ENCODE assay signal across 8 cellular contexts in the genomic region with DNA sequence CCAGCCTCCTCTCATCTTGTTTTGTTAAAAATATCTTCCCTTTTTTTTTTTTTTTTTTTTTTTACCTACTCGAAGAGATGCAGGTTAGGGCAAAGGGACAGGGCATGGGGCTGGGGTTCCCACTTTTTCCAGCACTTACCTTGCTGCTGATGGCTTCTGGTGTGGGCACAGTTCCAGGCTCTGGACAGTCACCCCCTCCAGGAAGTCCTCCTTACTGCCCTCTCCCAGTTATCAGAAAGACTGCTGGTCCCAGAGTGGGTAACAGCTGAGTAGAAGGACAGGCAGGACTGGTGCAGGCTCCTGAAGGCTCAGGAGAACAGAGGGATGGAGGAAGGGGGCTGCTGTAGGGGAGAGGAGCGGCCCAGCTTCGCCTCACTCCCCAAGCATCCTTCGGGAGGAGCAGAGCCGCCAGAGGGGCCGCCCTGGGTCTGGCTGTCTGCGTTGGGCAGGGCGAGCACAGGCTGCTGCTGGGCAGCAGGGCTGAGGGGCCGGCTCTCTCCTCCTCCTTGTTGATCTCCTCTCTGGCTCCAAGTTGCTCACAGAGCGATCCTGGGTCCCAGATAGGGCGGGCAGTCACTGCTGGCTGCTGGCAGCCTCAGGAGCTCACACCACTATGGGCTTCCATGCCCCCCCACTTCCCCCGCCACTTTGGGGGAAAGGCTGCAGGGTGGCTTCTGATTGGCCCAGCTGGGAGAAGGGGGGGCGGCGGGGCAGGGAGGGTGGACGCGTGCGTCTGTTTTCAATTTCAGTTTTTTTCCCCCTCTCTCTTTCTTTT. TPM values are rescaled to one million over a fixed set of nuclear protein-coding genes. Genes with fewer than 3 reads are reported as not detected.
DNase-seq lines count a peak whose midpoint lies in the region; TF ChIP-seq lines count a peak whose summit lies in the region.

Gene PDGFRB, minus strand, starts transcription at position 588 of the 775 bp plus-strand sequence. CDS start 18,798 bp downstream, outside the sequence.

- no peak within 1 kb of the TSS for H3K4me3 Mint-ChIP-seq in MCF 10A (ENCODE audit: unreplicated experiment)
- H3K4me3 Mint-ChIP-seq in activated naive CD4-positive, alpha-beta T cell treated with anti-CD3 and anti-CD28 coated beads for 36 hours, result peak within 1 kb of the TSS; percentile 58
- H3K4me3 Mint-ChIP-seq in type B pancreatic cell, result peak within 1 kb of the TSS; percentile 89

- H3K27me3 ChIP-seq in breast epithelium, result no peaks in the 10 kb centered on the region

- no peaks in the 10 kb centered on the region for H3K9me3 ChIP-seq in breast epithelium

- H3K27me3 Mint-ChIP-seq in MCF 10A (ENCODE audit: insufficient read depth, unreplicated experiment), result no peaks in the 10 kb centered on the region
- H3K27me3 Mint-ChIP-seq in activated naive CD4-positive, alpha-beta T cell treated with anti-CD3 and anti-CD28 coated beads for 36 hours (ENCODE audit: low read depth), result peaks cover 14% of the 10 kb centered on the region
- H3K27me3 Mint-ChIP-seq in type B pancreatic cell, result peaks cover 21% of the 10 kb centered on the region

- BruUV-seq in MCF 10A (replicated peaks; lab: Mats Ljungman, UMichigan), result no TSS peak

- H3K27ac Mint-ChIP-seq in MCF 10A (ENCODE audit: low read depth, unreplicated experiment), result no peak within 1 kb of the TSS
- H3K27ac Mint-ChIP-seq in activated naive CD4-positive, alpha-beta T cell treated with anti-CD3 and anti-CD28 coated beads for 36 hours, result no peak within 1 kb of the TSS
- peak within 1 kb of the TSS; percentile 55 for H3K27ac Mint-ChIP-seq in type B pancreatic cell

- no peaks in the 10 kb centered on the region for H3K4me1 ChIP-seq in breast epithelium

- H3K36me3 ChIP-seq in breast epithelium, result no peaks in the 10 kb centered on the region

- H3K36me3 Mint-ChIP-seq in MCF 10A (ENCODE audit: insufficient read depth, unreplicated experiment) (no peaks in the 10 kb centered on the region), type B pancreatic cell (no peaks in the 10 kb centered on the region)
- H3K36me3 Mint-ChIP-seq in activated naive CD4-positive, alpha-beta T cell treated with anti-CD3 and anti-CD28 coated beads for 36 hours (ENCODE audit: low read depth), result no peaks in the 10 kb centered on the region

- H3K9me3 Mint-ChIP-seq in MCF 10A (ENCODE audit: unreplicated experiment) (no peaks in the 10 kb centered on the region), type B pancreatic cell (no peaks in the 10 kb centered on the region)
- no peaks in the 10 kb centered on the region for H3K9me3 Mint-ChIP-seq in activated naive CD4-positive, alpha-beta T cell treated with anti-CD3 and anti-CD28 coated beads for 36 hours

- H3K27ac ChIP-seq in breast epithelium, result peak within 1 kb of the TSS; percentile 78 to 93

- intact Hi-C loops in breast epithelium (cut with DNase I; ENCODE audit: low total_unique reads) (no loop called here), MCF 10A (cut with micrococcal nuclease) (no loop called here)
- intact Hi-C loops in activated naive CD4-positive, alpha-beta T cell treated with anti-CD3 and anti-CD28 coated beads for 36 hours (cut with micrococcal nuclease), result no loop called here

- H3K4me3 ChIP-seq in breast epithelium, result peak within 1 kb of the TSS; percentile 55 to 67 (median 66)

- peak; percentile 66 to 82 for DNase-seq in breast epithelium (ENCODE audit: low spot score in 2 of 2)
- DNase-seq in MCF 10A (ENCODE audit: unreplicated experiment), result no peak
- DNase-seq in NCI-H2196 (lab: John Stamatoyannopoulos, UW; ENCODE audit: unreplicated experiment), result peak; percentile 30
- peak; percentile 33 for DNase-seq in activated naive CD4-positive, alpha-beta T cell treated with anti-CD3 and anti-CD28 coated beads for 36 hours
- DNase-seq in glomerular endothelial cell (ENCODE audit: extremely low read depth, low read depth, low spot score), result no peak
- DNase-seq in occipital lobe (lab: John Stamatoyannopoulos, UW), result peak; percentile 83
- peak; percentile 87 for DNase-seq in type B pancreatic cell (ENCODE audit: extremely low spot score, unreplicated experiment)
- DNase-seq in 8988T, result no peak

- CTCF ChIA-PET in MCF 10A (lab: Yijun Ruan, JAX), result interaction anchor here (1.7 kb wide), 1 partner anchor 13 kb away, joined by 5 read pairs; no protein-coding TSS in a partner anchor
- CTCF ChIA-PET in activated naive CD4-positive, alpha-beta T cell treated with anti-CD3 and anti-CD28 coated beads for 36 hours (lab: Charles Lee), result no interaction called here

- POLR2A ChIA-PET in MCF 10A (lab: Yijun Ruan, JAX), result no interaction called here

- TF ChIP-seq CTCF in breast epithelium (IDR thresholded peaks at IDR 0.05), result no peak
- TF ChIP-seq CTCF in MCF 10A (IDR thresholded peaks at IDR 0.05; ENCODE audit: unreplicated experiment), result no peak
- TF ChIP-seq CTCF in type B pancreatic cell (conservative IDR thresholded peaks at IDR 0.05), result no peak

- H3K4me1 Mint-ChIP-seq in MCF 10A (ENCODE audit: insufficient read depth, unreplicated experiment), result peaks cover 6% of the 10 kb centered on the region
- H3K4me1 Mint-ChIP-seq in activated naive CD4-positive, alpha-beta T cell treated with anti-CD3 and anti-CD28 coated beads for 36 hours (ENCODE audit: low read depth), result peaks cover 5% of the 10 kb centered on the region
- H3K4me1 Mint-ChIP-seq in type B pancreatic cell (ENCODE audit: unreplicated experiment), result peaks cover 49% of the 10 kb centered on the region

- TF ChIP-seq POLR2A in breast epithelium (IDR thresholded peaks at IDR 0.05), result peak; percentile 29

RNA-seq across cellular contexts. Expression of gene PDGFRB, which starts in this region (rescaled TPM):
- total RNA-seq in breast epithelium (100 to 1,000 TPM in 2 of 3 donors, 10 to 100 TPM in 1; 53.7 to 243 (median 146) TPM), MCF 10A (2022) (0.07 and 0.63 TPM in 2 replicates), glomerular endothelial cell (5.1 and 13.0 TPM in 2 replicates), occipital lobe (13.7 TPM), type B pancreatic cell (ENCODE audit: low replicate concordance) (3.3 and 74.8 TPM in 2 replicates)
- 1 to 10 TPM in 1 of 2 experiments, under 1 TPM in 1; 0.14 to 1.0 TPM for total RNA-seq in activated naive CD4-positive, alpha-beta T cell treated with anti-CD3 and anti-CD28 coated beads for 36 hours

Comparison
In these comparisons a context has a peak if more than half of its experiments do, and no peak if none do; other contexts are left out.
1. DNase-seq: peak in breast epithelium (2 of 2), NCI-H2196 (single experiment), activated naive CD4-positive, alpha-beta T cell treated with anti-CD3 and anti-CD28 coated beads for 36 hours (single experiment), occipital lobe (single experiment) and type B pancreatic cell (single experiment); none in MCF 10A (single experiment), glomerular endothelial cell (single experiment) and 8988T (single experiment).